Comparison of ENCODE assay signal across 8 cellular contexts in genomic region chr20:50958733-50959542, GRCh38. TPM values are rescaled to one million over a fixed set of nuclear protein-coding genes. Genes with fewer than 3 reads are reported as not detected.
DNase-seq lines count a peak whose midpoint lies in the region; ATAC-seq and TF ChIP-seq lines count a peak whose summit lies in the region.

Gene MOCS3 (plus strand): TSS chr20:50958818. CDS start chr20:50958843, 25 bp downstream.

- CTCF ChIA-PET in CD8-positive, alpha-beta memory T cell (lab: Charles Lee) = interaction anchor here (0.8 to 4.6 kb wide), 8 partner anchors 9 to 169 kb away, joined by 3 to 51 read pairs (median 8); partner anchors contain the start of genes ADNP and BCAS4
- CTCF ChIA-PET in RWPE1 (lab: Yijun Ruan, JAX) = interaction anchor here (0.5 to 2.7 kb wide), 11 partner anchors 11 to 1269 kb away, joined by 3 to 11 read pairs (median 4); partner anchors contain the start of gene BCAS4

- H3K4me2 ChIP-seq in neural cell (ENCODE audit: low read length) = peak within 1 kb of the TSS; percentile 79

- DNase-seq in CD8-positive, alpha-beta memory T cell = peak in 4 of 5 donors; percentile 77 to 92 (median 85)
- DNase-seq in RWPE1 (ENCODE audit: low spot score) = peak; percentile 92
- DNase-seq in activated effector memory CD4-positive, alpha-beta T cell treated with anti-CD3 and anti-CD28 coated beads, Interleukin-2, amount 50 U/mL, for 16 hours = peak; percentile 93
- peak; percentile 96 for DNase-seq in fibroblast of the aortic adventitia (ENCODE audit: low read depth)

- ATAC-seq in GM19351 (IDR thresholded peaks at IDR 0.05; ENCODE audit: unreplicated experiment) (peak; percentile 69), HG03460 (IDR thresholded peaks at IDR 0.05; ENCODE audit: unreplicated experiment) (peak; percentile 78)

- POLR2A ChIA-PET in CD8-positive, alpha-beta memory T cell (lab: Charles Lee) = interaction anchor here (0.6 to 3.3 kb wide), 9 partner anchors 21 to 768 kb away, joined by 3 to 87 read pairs (median 4); partner anchors contain the start of genes ADNP, BCAS4 and PARD6B
- POLR2A ChIA-PET in RWPE1 (lab: Yijun Ruan, JAX; ENCODE audit: low non-redundant PET) = interaction anchor here (0.5 to 2.0 kb wide), 5 partner anchors 12 to 718 kb away, joined by 5 to 10 read pairs (median 6); partner anchors contain the start of gene ADNP

- H3F3A ChIP-seq in neural cell (ENCODE audit: insufficient read depth, low read length, poor library complexity, severe bottlenecking) = no peaks in the 10 kb centered on the region

- H3K27ac ChIP-seq in CD8-positive, alpha-beta memory T cell (ENCODE audit: low read depth, low read length) = peak within 1 kb of the TSS; percentile 97
- H3K27ac ChIP-seq in RWPE1 = peak within 1 kb of the TSS; percentile 80
- H3K27ac ChIP-seq in neural cell (ENCODE audit: low read length) = peak within 1 kb of the TSS; percentile 83
- H3K27ac ChIP-seq in stomach smooth muscle (ENCODE audit: low read length) = peak within 1 kb of the TSS; percentile 94

- peaks cover 51 to 80% (median 68%) of the 10 kb centered on the region in 3 donors for H3K4me1 Mint-ChIP-seq in CD8-positive, alpha-beta memory T cell

- H3K4me3 Mint-ChIP-seq in CD8-positive, alpha-beta memory T cell = peak within 1 kb of the TSS; percentile 95 to 98 (median 98)

- H3K27me3 ChIP-seq in CD8-positive, alpha-beta memory T cell (ENCODE audit: insufficient read depth, low read length, poor library complexity, severe bottlenecking) = no peaks in the 10 kb centered on the region
- H3K27me3 ChIP-seq in neural cell (ENCODE audit: insufficient read depth, low read depth, low read length) (no peaks in the 10 kb centered on the region), stomach smooth muscle (ENCODE audit: control insufficient read depth in 1 of 2, insufficient read depth in 2 of 2, low read length in 2 of 2) (no peaks in the 10 kb centered on the region)

- H3K36me3 Mint-ChIP-seq in CD8-positive, alpha-beta memory T cell = peaks cover 0 to 46% (median 7%) of the 10 kb centered on the region in 3 donors

- H4K20me1 ChIP-seq in neural cell (ENCODE audit: insufficient read depth) = no peaks in the 10 kb centered on the region

- TF ChIP-seq CTCF in RWPE1 (conservative IDR thresholded peaks at IDR 0.05; ENCODE audit: low read depth) (no peak), fibroblast of the aortic adventitia (IDR thresholded peaks at IDR 0.05; ENCODE audit: insufficient read depth, low read length) (no peak), neural cell (IDR thresholded peaks at IDR 0.05; ENCODE audit: poor library complexity, severe bottlenecking) (no peak)

- TF ChIP-seq EP300 in neural cell (conservative IDR thresholded peaks at IDR 0.05; ENCODE audit: poor library complexity, severe bottlenecking) = no peak

- no peaks in the 10 kb centered on the region for H3K27me3 Mint-ChIP-seq in CD8-positive, alpha-beta memory T cell

- no peaks in the 10 kb centered on the region for H3K9me3 Mint-ChIP-seq in CD8-positive, alpha-beta memory T cell

- peak; percentile 6 for TF ChIP-seq RAD21 in neural cell (conservative IDR thresholded peaks at IDR 0.05)

- peak within 1 kb of the TSS; percentile 91 for H3K4me3 ChIP-seq in CD8-positive, alpha-beta memory T cell (ENCODE audit: low read length)
- H3K4me3 ChIP-seq in fibroblast of the aortic adventitia (ENCODE audit: low read depth, low read length) = peak within 1 kb of the TSS; percentile 99
- H3K4me3 ChIP-seq in neural cell (ENCODE audit: low read length) = peak within 1 kb of the TSS; percentile 84
- H3K4me3 ChIP-seq in stomach smooth muscle (ENCODE audit: low read length in 2 of 2) = peak within 1 kb of the TSS; percentile 87 to 99

- no peaks in the 10 kb centered on the region for H3K9me2 ChIP-seq in neural cell (ENCODE audit: insufficient read depth, low read length)

- peaks cover 60% of the 10 kb centered on the region for H3K79me2 ChIP-seq in neural cell (replicated peaks; ENCODE audit: insufficient read depth, low read length)

- H3K9ac ChIP-seq in neural cell (ENCODE audit: low read length) (peak within 1 kb of the TSS; percentile 84), stomach smooth muscle (ENCODE audit: low read length in 2 of 2) (peak within 1 kb of the TSS; percentile 94 to 98)

- no peaks in the 10 kb centered on the region for H3K9me3 ChIP-seq in CD8-positive, alpha-beta memory T cell (ENCODE audit: low read length)
- H3K9me3 ChIP-seq in neural cell (ENCODE audit: low read length) (no peaks in the 10 kb centered on the region), stomach smooth muscle (ENCODE audit: control insufficient read depth in 2 of 2, low read length in 2 of 2) (no peaks in the 10 kb centered on the region)

- H3K36me3 ChIP-seq in CD8-positive, alpha-beta memory T cell (ENCODE audit: insufficient read depth, low read length) = peaks cover 11% of the 10 kb centered on the region
- H3K36me3 ChIP-seq in neural cell (ENCODE audit: insufficient read depth, low read length) (no peaks in the 10 kb centered on the region), stomach smooth muscle (ENCODE audit: control insufficient read depth in 2 of 2, insufficient read depth in 2 of 2, low read length in 2 of 2) (peaks cover 8 to 14% of the 10 kb centered on the region in 2 donors)

- peaks cover 34% of the 10 kb centered on the region for H3K4me1 ChIP-seq in CD8-positive, alpha-beta memory T cell (ENCODE audit: insufficient read depth, low read length)
- peaks cover 18% of the 10 kb centered on the region for H3K4me1 ChIP-seq in stomach smooth muscle (ENCODE audit: control insufficient read depth, insufficient read depth, low read length)

- peak within 1 kb of the TSS; percentile 99 to 100 (median 100) for H3K27ac Mint-ChIP-seq in CD8-positive, alpha-beta memory T cell

- H2AFZ ChIP-seq in neural cell (ENCODE audit: low read depth, low read length) = peak within 1 kb of the TSS; percentile 81

TF ChIP-seq in neural cell, 6 proteins besides CTCF, POLR2A, EP300 and RAD21:
- TF ChIP-seq SMC3 (conservative IDR thresholded peaks at IDR 0.05; ENCODE audit: poor library complexity) (no peak), TAF1 (IDR thresholded peaks at IDR 0.05; ENCODE audit: low read depth) (no peak), POLR2AphosphoS5 (IDR thresholded peaks at IDR 0.05) (peak; percentile 60), REST (IDR thresholded peaks at IDR 0.05; ENCODE audit: borderline replicate concordance) (no peak), MXI1 (conservative IDR thresholded peaks at IDR 0.05; ENCODE audit: poor library complexity, severe bottlenecking) (peak; percentile 91), EZH2 (IDR thresholded peaks at IDR 0.05; ENCODE audit: borderline replicate concordance, insufficient read depth, low read length, poor library complexity, severe bottlenecking) (no peak)
TF ChIP-seq in neural cell: peak in this region for 2.

RNA-seq across cellular contexts. Expression of gene MOCS3, which starts in this region (rescaled TPM):
- 1 to 10 TPM; 7.9 to 8.1 TPM for total RNA-seq in CD8-positive, alpha-beta memory T cell
- polyA plus RNA-seq in CD8-positive, alpha-beta memory T cell = 3.4 TPM
- 3.8 and 7.9 TPM in 2 replicates for total RNA-seq in fibroblast of the aortic adventitia (ENCODE audit: low replicate concordance)
- 5.5 and 5.6 TPM in 2 replicates for polyA plus RNA-seq in neural cell
- 12.4 and 14.1 TPM in 2 replicates for polyA minus RNA-seq in neural cell

Comparison
In these comparisons a context has a peak if more than half of its experiments do, and no peak if none do; other contexts are left out.
1. Peak in every context shown above with its lines: DNase-seq, ATAC-seq, H3K4me3 ChIP-seq and H3K27ac ChIP-seq.